16 cellular contexts compared by ENCODE assay signal in the genomic region with DNA sequence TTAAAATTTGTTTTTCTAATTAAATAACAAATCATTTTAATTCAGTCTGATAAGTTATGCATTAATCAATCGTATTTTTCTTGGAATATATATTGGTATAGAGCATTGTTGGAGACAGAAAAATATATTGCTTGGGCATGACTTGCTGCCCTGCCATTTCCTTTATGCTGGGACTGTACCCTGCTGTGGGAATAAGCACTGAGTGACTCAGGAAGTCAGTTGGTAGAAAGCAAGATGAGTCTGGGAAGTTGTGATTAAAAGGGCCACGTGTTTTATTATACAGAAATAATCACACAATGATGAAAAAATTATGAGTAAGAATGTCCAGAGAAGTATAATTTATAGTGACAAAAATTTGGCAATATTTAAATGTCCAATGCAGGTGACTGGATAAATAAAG.
"Had no signal": no experiment of that assay in that cellular context is flagged by ENCODE, and none has a peak within 500 bp of the region (broad histone marks: within the 10 kb centered on the region; RNA-seq: fewer than 3 reads in every experiment).

No MANE protein-coding gene starts in this region.

- H3K4me2 ChIP-seq: smooth muscle cell had no signal

- H3K4me3 ChIP-seq: esophagus squamous epithelium, gastroesophageal sphincter, left ventricle myocardium inferior, lower lobe of right lung, ovary, smooth muscle cell, thyroid gland had no signal

- H3K27me3 ChIP-seq: esophagus squamous epithelium, gastroesophageal sphincter, ovary, thyroid gland had no signal

- H3K4me1 ChIP-seq: esophagus squamous epithelium, gastroesophageal sphincter, left ventricle myocardium inferior, lower lobe of right lung had no signal

- H3K36me3 ChIP-seq: esophagus squamous epithelium, gastroesophageal sphincter, left ventricle myocardium inferior, lower lobe of right lung, ovary, thyroid gland had no signal

- DNase-seq: effector memory CD8-positive, alpha-beta T cell; esophagus squamous epithelium; foreskin fibroblast; glutamatergic neuron; immature natural killer cell; left cardiac atrium; left ventricle myocardium inferior; lower lobe of right lung; natural killer cell; ovary; right cardiac atrium; stimulated activated CD4-positive, alpha-beta T cell treated with anti-CD3 and anti-CD28 coated beads, Interleukin-2, amount 100 ng/mL, for 48 hours; stimulated activated naive CD4-positive, alpha-beta T cell treated with Interleukin-2 at 50 U/mL for 16 hours; thyroid gland had no signal

- H3K27ac ChIP-seq: esophagus squamous epithelium, gastroesophageal sphincter, left ventricle myocardium inferior, lower lobe of right lung, ovary, thyroid gland had no signal

- ATAC-seq: effector memory CD8-positive, alpha-beta T cell; gastroesophageal sphincter; left cardiac atrium; lower lobe of right lung; natural killer cell; right cardiac atrium had no signal

- H3K9me3 ChIP-seq: esophagus squamous epithelium, gastroesophageal sphincter, left ventricle myocardium inferior, lower lobe of right lung, ovary, thyroid gland had no signal
